26 cellular contexts compared by ENCODE assay signal in genomic region chr12:12701457-12701856, GRCh38. TPM values are rescaled to one million over a fixed set of nuclear protein-coding genes. Genes with fewer than 3 reads are reported as not detected.
A peak's percentile ranks its signal among the peaks of the same experiment; 100 is the strongest.
DNase-seq lines count a peak whose midpoint lies in the region; ATAC-seq and TF ChIP-seq lines count a peak whose summit lies in the region.
"Had no signal": no experiment of that assay in that cellular context is flagged by ENCODE, and none has a peak within 500 bp of the region (broad histone marks: within the 10 kb centered on the region; RNA-seq: fewer than 3 reads in every experiment).

No MANE protein-coding gene starts in this region.

- no peak overlapping the region; the same call in 2 of the 3 replicates for H3K4me3 Mint-ChIP-seq in GM23338
- H3K4me3 Mint-ChIP-seq in WTC11 = no peak overlapping the region
- H3K4me3 Mint-ChIP-seq: CD14-positive monocyte had no signal

- DNase-seq in GM23338 (ENCODE audit: low spot score) = peak; percentile 75
- DNase-seq in WTC11 (ENCODE audit: low spot score) = peak; percentile 53
- no peak for DNase-seq in UCSD-AML1 (lab: John Stamatoyannopoulos, UW; ENCODE audit: unreplicated experiment)
- no peak for DNase-seq in HT-29 (ENCODE audit: low spot score)
- DNase-seq in MM.1S = no peak
- DNase-seq: 8988T, ACHN, BE2C, Calu3, DMS79 treated with DMSO at 0.1 percent for 48 hours, GF-D8, Kasumi-1, MV-4-11, NCI-H1105, NCI-H1436 treated with DMSO at 0.1 percent for 48 hours, NCI-H2029, NCI-H526 treated with DMSO at 0.1 percent for 48 hours, OCI-M1, Peyer's patch, SIG-M5 had no signal

- no peak overlapping the region for H2AFZ ChIP-seq in GM23338
- no peak overlapping the region for H2AFZ ChIP-seq in MM.1S (ENCODE audit: low read length)

- H3K9me2 ChIP-seq in GM23338 (ENCODE audit: insufficient read depth) = no peaks in the 10 kb centered on the region
- H3K9me2 ChIP-seq in MM.1S (replicated peaks; ENCODE audit: insufficient read depth, low read length) = no peaks in the 10 kb centered on the region

- H3K9me3 Mint-ChIP-seq in GM23338 = no peaks in the 10 kb centered on the region
- H3K9me3 Mint-ChIP-seq in WTC11 = no peaks in the 10 kb centered on the region
- H3K9me3 Mint-ChIP-seq: CD14-positive monocyte had no signal

- H3K36me3 ChIP-seq in GM23338 (ENCODE audit: insufficient read depth) (no peaks in the 10 kb centered on the region), HUES6 (ENCODE audit: control insufficient read depth, insufficient read depth, low read length) (no peaks in the 10 kb centered on the region), iPS-20b (ENCODE audit: insufficient read depth, low read depth, low read length) (no peaks in the 10 kb centered on the region), MM.1S (replicated peaks; ENCODE audit: insufficient read depth, low read length) (no peaks in the 10 kb centered on the region)
- H3K36me3 ChIP-seq: BE2C, Peyer's patch had no signal

- H3K4me1 ChIP-seq in GM23338 (ENCODE audit: insufficient read depth) (0 out of 2 replicates have a peak, but pooled peaks cover 7% of the 10 kb centered on the region), HUES6 (ENCODE audit: control insufficient read depth, insufficient read depth, low read length) (peaks cover 6% of the 10 kb centered on the region), iPS-20b (ENCODE audit: insufficient read depth, low read length) (peaks cover 6% of the 10 kb centered on the region; the same call in 1 of the 2 replicates), MM.1S (ENCODE audit: low read length) (peaks cover 45% of the 10 kb centered on the region)

- H4K20me1 ChIP-seq in GM23338 (replicated peaks; ENCODE audit: insufficient read depth) = no peaks in the 10 kb centered on the region
- H4K20me1 ChIP-seq in MM.1S (ENCODE audit: insufficient read depth, low read length) = no peaks in the 10 kb centered on the region

- no peak for TF ChIP-seq CTCF in GM23338 (conservative IDR thresholded peaks at IDR 0.05; ENCODE audit: low read depth in 2 of 2)
- no peak for TF ChIP-seq CTCF in WTC11 (IDR thresholded peaks at IDR 0.05)
- TF ChIP-seq CTCF in MM.1S (IDR thresholded peaks at IDR 0.05; ENCODE audit: low read length) = no peak

- H3K27ac ChIP-seq in GM23338 (ENCODE audit: low read depth) (peak overlapping the region; percentile 3; the same call in 1 of the 2 replicates), HUES6 (ENCODE audit: low read depth, low read length) (peak overlapping the region; percentile 51; the same call in 1 of the 2 replicates), iPS-20b (ENCODE audit: low read length) (no peak overlapping the region), MM.1S (ENCODE audit: low read length) (no peak overlapping the region)
- H3K27ac ChIP-seq: Peyer's patch, SK-N-MC had no signal

- H3K9ac ChIP-seq in HUES6 (ENCODE audit: low read length) (no peak overlapping the region), iPS-20b (ENCODE audit: low read depth, low read length) (peak overlapping the region; percentile 55; the same call in 1 of the 2 replicates), MM.1S (ENCODE audit: low read length) (no peak overlapping the region)

- CTCF ChIA-PET in WTC11 (lab: Charles Lee) = interaction anchor here (1.0 to 1.3 kb wide), 6 partner anchors 13 to 137 kb away, joined by 3 to 10 read pairs (median 4); no protein-coding TSS in a partner anchor

- H3K9me3 ChIP-seq in HUES6 (ENCODE audit: control insufficient read depth, insufficient read depth, low read depth, low read length) (no peaks in the 10 kb centered on the region), iPS-20b (ENCODE audit: insufficient read depth, low read depth, low read length) (no peaks in the 10 kb centered on the region), MM.1S (replicated peaks; ENCODE audit: insufficient read depth, low read length) (no peaks in the 10 kb centered on the region)
- H3K9me3 ChIP-seq: BE2C, Peyer's patch had no signal

- peak; percentile 29 for ATAC-seq in GM23338
- ATAC-seq in WTC11 = no peak; the same call in 1 of the 2 replicates
- ATAC-seq in HG03159 (IDR thresholded peaks at IDR 0.05; ENCODE audit: unreplicated experiment) = no peak
- ATAC-seq: K562 had no signal

- H3K4me2 ChIP-seq in GM23338 (peak overlapping the region; percentile 8; the same call in 1 of the 2 replicates), MM.1S (ENCODE audit: low read depth, low read length) (no peak overlapping the region)

- H3K4me1 Mint-ChIP-seq in GM23338 (peaks cover 25% of the 10 kb centered on the region; the same call in 2 of the 3 replicates), WTC11 (peaks cover 22% of the 10 kb centered on the region)

- H3K79me2 ChIP-seq in GM23338 (replicated peaks; ENCODE audit: insufficient read depth) = no peaks in the 10 kb centered on the region
- H3K79me2 ChIP-seq in MM.1S (ENCODE audit: low read length) = 0 out of 2 replicates have a peak, but pooled peaks cover 4% of the 10 kb centered on the region

- POLR2A ChIA-PET in WTC11 (lab: Charles Lee) = interaction anchor here (0.6 to 0.7 kb wide), 4 partner anchors 34 to 1077 kb away, joined by 3 to 7 read pairs (median 6); no protein-coding TSS in a partner anchor

- peak overlapping the region; percentile 26; the same call in 1 of the 2 replicates for H3K27ac Mint-ChIP-seq in GM23338
- no peak overlapping the region for H3K27ac Mint-ChIP-seq in WTC11
- H3K27ac Mint-ChIP-seq: CD14-positive monocyte had no signal

- no peak overlapping the region for H3K4me3 ChIP-seq in GM23338
- H3K4me3 ChIP-seq in HUES6 (ENCODE audit: low read depth, low read length) = no peak overlapping the region
- H3K4me3 ChIP-seq in iPS-20b (ENCODE audit: low read length) = no peak overlapping the region
- no peak overlapping the region for H3K4me3 ChIP-seq in MM.1S (ENCODE audit: low read length)
- H3K4me3 ChIP-seq: K562, Peyer's patch, SK-N-MC had no signal

- H3K27me3 Mint-ChIP-seq in GM23338 (ENCODE audit: insufficient read depth, low read depth, poor library complexity) = peaks cover 1% of the 10 kb centered on the region
- peaks cover 3% of the 10 kb centered on the region; the same call in 1 of the 2 replicates for H3K27me3 Mint-ChIP-seq in WTC11 (ENCODE audit: low read depth)

- H3K36me3 Mint-ChIP-seq in GM23338 (ENCODE audit: low read depth) = no peaks in the 10 kb centered on the region
- no peaks in the 10 kb centered on the region for H3K36me3 Mint-ChIP-seq in WTC11
- H3K36me3 Mint-ChIP-seq: CD14-positive monocyte had no signal

- H3F3A ChIP-seq in GM23338 (replicated peaks; ENCODE audit: low read depth) (no peaks in the 10 kb centered on the region), MM.1S (ENCODE audit: insufficient read depth, low read length) (peaks cover 48% of the 10 kb centered on the region)

- H3K27me3 ChIP-seq in GM23338 (ENCODE audit: insufficient read depth) (no peaks in the 10 kb centered on the region), HUES6 (ENCODE audit: control insufficient read depth, insufficient read depth, low read length) (no peaks in the 10 kb centered on the region), iPS-20b (ENCODE audit: insufficient read depth, low read length) (no peaks in the 10 kb centered on the region), MM.1S (replicated peaks; ENCODE audit: insufficient read depth, low read length) (no peaks in the 10 kb centered on the region)
- H3K27me3 ChIP-seq: BE2C, Peyer's patch had no signal

TF ChIP-seq in GM23338, 12 proteins besides CTCF, POLR2A, EP300 and RAD21:
- TF ChIP-seq NANOG (IDR thresholded peaks at IDR 0.05; ENCODE audit: borderline replicate concordance) = peak; percentile 44; the same call in 1 of the 2 replicates
- TF ChIP-seq EZH2 (IDR thresholded peaks at IDR 0.05; ENCODE audit: low read depth, unreplicated experiment) = no peak
- no peak for TF ChIP-seq STAT1 (IDR thresholded peaks at IDR 0.05; ENCODE audit: unreplicated experiment)

TF ChIP-seq in WTC11, 78 proteins besides CTCF, POLR2A, EP300 and RAD21 (continues in another document):
- TF ChIP-seq ZNF317 (CRISPR knock-in tag; IDR thresholded peaks at IDR 0.05; ENCODE audit: borderline replicate concordance, low read depth) = no peak
- no peak for TF ChIP-seq ZNF138 (CRISPR knock-in tag; conservative IDR thresholded peaks at IDR 0.05)
- 0 out of 2 replicates have a peak, but pooled peaks have one; percentile 37 for TF ChIP-seq SP1 (CRISPR knock-in tag; conservative IDR thresholded peaks at IDR 0.05)
- TF ChIP-seq, protein P1, sequence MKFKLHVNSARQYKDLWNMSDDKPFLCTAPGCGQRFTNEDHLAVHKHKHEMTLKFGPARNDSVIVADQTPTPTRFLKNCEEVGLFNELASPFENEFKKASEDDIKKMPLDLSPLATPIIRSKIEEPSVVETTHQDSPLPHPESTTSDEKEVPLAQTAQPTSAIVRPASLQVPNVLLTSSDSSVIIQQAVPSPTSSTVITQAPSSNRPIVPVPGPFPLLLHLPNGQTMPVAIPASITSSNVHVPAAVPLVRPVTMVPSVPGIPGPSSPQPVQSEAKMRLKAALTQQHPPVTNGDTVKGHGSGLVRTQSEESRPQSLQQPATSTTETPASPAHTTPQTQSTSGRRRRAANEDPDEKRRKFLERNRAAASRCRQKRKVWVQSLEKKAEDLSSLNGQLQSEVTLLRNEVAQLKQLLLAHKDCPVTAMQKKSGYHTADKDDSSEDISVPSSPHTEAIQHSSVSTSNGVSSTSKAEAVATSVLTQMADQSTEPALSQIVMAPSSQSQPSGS (CRISPR knock-in tag; IDR thresholded peaks at IDR 0.05; ENCODE audit: borderline replicate concordance, low read depth) = no peak
- TF ChIP-seq TEAD1 (CRISPR knock-in tag; IDR thresholded peaks at IDR 0.05) = peak; percentile 72; the same call in 1 of the 2 replicates
- no peak for TF ChIP-seq ATF6 (CRISPR knock-in tag; IDR thresholded peaks at IDR 0.05)

RNA-seq across cellular contexts. Expression of gene GPR19, which starts 5.5 kb away (rescaled TPM):
- 15.3 and 18.7 TPM in 2 replicates for total RNA-seq in GM23338 (2014; rRNA removed; shearing (Covaris generic))
- polyA plus RNA-seq in GM23338 (2016; fragmentation: Nextera tagmentation; extraction: Ambion mirVana) = 12.1 and 14.3 TPM in 2 replicates
- 10.4 to 16.4 TPM (median 14.2 TPM) in 3 replicates for total RNA-seq in WTC11 (2021)
- 0.25 and 1.0 TPM in 2 replicates for total RNA-seq in HT-29 (2014; rRNA removed; shearing (Covaris generic))
- polyA plus RNA-seq: CD14-positive monocyte had no signal

RNA-seq across cellular contexts. Expression of gene CDKN1B, which starts 15.7 kb away (rescaled TPM):
- 27.9 and 30.6 TPM in 2 replicates for total RNA-seq in GM23338 (2014; rRNA removed; shearing (Covaris generic))
- 9.3 and 9.5 TPM in 2 replicates for polyA plus RNA-seq in GM23338 (2016; fragmentation: Nextera tagmentation; extraction: Ambion mirVana)
- 34.2 to 38.4 TPM (median 34.8 TPM) in 3 replicates for total RNA-seq in WTC11 (2021)
- 52.9 and 67.7 TPM in 2 replicates for total RNA-seq in HT-29 (2014; rRNA removed; shearing (Covaris generic))

Comparison
In these comparisons a context has a peak if more than half of its experiments do, and no peak if none do; other contexts are left out.
1. DNase-seq: peak in GM23338 (single experiment) and WTC11 (single experiment); none in UCSD-AML1 (single experiment), HT-29 (single experiment) and MM.1S (single experiment).
2. H3K27ac ChIP-seq: peak in GM23338 (single experiment) and HUES6 (single experiment); none in iPS-20b (single experiment) and MM.1S (single experiment).